ENCODE assay signal across 2 cellular contexts in the genomic region with DNA sequence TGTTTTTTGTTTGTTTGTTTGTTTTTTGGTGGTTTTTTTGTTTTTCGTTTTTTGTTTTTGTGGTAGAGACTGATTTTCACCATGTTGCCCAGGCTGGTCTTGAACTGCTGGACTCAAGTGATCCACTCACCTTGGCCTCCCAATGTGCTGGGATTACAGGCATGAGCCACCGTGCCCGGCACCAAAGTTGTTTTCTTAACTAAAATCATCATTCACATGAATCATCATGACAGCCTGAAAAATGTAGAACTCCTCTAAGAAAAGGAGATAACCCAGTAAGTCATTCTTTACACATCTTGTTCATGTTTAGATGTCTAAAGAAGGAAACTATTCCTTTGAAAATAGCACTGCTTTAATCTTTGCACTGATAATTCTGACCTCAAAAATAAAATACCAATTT.
TF ChIP-seq lines count a peak whose summit lies in the region.

No MANE protein-coding gene starts in this region.

TF ChIP-seq in SK-N-SH, 30 proteins besides CTCF, POLR2A, EP300 and RAD21:
- TF ChIP-seq, protein P1, sequence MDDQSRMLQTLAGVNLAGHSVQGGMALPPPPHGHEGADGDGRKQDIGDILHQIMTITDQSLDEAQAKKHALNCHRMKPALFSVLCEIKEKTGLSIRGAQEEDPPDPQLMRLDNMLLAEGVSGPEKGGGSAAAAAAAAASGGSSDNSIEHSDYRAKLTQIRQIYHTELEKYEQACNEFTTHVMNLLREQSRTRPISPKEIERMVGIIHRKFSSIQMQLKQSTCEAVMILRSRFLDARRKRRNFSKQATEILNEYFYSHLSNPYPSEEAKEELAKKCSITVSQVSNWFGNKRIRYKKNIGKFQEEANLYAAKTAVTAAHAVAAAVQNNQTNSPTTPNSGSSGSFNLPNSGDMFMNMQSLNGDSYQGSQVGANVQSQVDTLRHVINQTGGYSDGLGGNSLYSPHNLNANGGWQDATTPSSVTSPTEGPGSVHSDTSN (IDR thresholded peaks at IDR 0.05), result peak; percentile 43; the same call in 1 of the 2 replicates
- TF ChIP-seq GATA2 (CRISPR knock-in tag; IDR thresholded peaks at IDR 0.05), result no peak
- no peak for TF ChIP-seq MXI1 (IDR thresholded peaks at IDR 0.05; ENCODE audit: low read depth, low read length)
- no peak for TF ChIP-seq POLR2AphosphoS5 (IDR thresholded peaks at IDR 0.05; ENCODE audit: low read depth, low read length)

TF ChIP-seq in SK-N-SH treated with all-trans-retinoic acid at 6 μM for 48 hours, 23 proteins besides CTCF, POLR2A, EP300 and RAD21:
- TF ChIP-seq, protein P2, sequence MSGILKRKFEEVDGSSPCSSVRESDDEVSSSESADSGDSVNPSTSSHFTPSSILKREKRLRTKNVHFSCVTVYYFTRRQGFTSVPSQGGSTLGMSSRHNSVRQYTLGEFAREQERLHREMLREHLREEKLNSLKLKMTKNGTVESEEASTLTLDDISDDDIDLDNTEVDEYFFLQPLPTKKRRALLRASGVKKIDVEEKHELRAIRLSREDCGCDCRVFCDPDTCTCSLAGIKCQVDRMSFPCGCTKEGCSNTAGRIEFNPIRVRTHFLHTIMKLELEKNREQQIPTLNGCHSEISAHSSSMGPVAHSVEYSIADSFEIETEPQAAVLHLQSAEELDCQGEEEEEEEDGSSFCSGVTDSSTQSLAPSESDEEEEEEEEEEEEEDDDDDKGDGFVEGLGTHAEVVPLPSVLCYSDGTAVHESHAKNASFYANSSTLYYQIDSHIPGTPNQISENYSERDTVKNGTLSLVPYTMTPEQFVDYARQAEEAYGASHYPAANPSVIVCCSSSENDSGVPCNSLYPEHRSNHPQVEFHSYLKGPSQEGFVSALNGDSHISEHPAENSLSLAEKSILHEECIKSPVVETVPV (CRISPR knock-in tag; IDR thresholded peaks at IDR 0.05), result no peak
- no peak for TF ChIP-seq ISL1 (CRISPR knock-in tag; IDR thresholded peaks at IDR 0.05)
- no peak for TF ChIP-seq ZNF8 (CRISPR knock-in tag; IDR thresholded peaks at IDR 0.05)
- no peak for TF ChIP-seq ZC3H10 (CRISPR knock-in tag; IDR thresholded peaks at IDR 0.05)
- TF ChIP-seq, protein P3, sequence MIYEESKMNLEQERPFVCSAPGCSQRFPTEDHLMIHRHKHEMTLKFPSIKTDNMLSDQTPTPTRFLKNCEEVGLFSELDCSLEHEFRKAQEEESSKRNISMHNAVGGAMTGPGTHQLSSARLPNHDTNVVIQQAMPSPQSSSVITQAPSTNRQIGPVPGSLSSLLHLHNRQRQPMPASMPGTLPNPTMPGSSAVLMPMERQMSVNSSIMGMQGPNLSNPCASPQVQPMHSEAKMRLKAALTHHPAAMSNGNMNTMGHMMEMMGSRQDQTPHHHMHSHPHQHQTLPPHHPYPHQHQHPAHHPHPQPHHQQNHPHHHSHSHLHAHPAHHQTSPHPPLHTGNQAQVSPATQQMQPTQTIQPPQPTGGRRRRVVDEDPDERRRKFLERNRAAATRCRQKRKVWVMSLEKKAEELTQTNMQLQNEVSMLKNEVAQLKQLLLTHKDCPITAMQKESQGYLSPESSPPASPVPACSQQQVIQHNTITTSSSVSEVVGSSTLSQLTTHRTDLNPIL (CRISPR knock-in tag; IDR thresholded peaks at IDR 0.05; ENCODE audit: low read depth), result no peak
- TF ChIP-seq ZFP30 (CRISPR knock-in tag; IDR thresholded peaks at IDR 0.05), result no peak
- no peak for TF ChIP-seq RARB (CRISPR knock-in tag; IDR thresholded peaks at IDR 0.05)
TF ChIP-seq in SK-N-SH treated with all-trans-retinoic acid at 6 μM for 48 hours: peak in this region for 0.
